In the genomic region with DNA sequence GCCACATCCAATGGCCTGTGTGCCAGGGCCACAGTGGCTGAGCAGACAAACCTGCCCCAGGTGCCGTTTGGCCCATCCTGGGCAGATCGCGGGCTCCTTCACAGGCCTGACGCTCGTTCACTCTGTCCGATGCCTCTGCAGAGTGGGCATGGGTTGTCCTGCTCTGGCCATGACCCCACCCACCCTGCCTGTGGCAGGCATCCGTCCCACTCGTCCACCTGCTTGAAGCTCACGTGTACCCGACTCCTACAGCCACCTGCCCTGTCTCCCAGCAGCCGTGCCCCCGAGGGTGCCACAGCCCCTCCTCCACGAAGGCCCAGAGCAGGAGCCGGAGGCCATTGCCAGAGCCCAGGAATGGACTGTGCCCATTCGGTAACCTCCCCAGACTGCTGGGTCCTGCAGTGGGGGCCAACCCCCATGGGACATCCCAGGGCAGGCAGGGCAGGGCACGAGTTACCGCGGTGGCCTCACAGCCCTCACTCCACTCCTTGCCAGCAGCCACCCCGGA, we compare ENCODE assay signal across 15 cellular contexts. TPM values are rescaled to one million over a fixed set of nuclear protein-coding genes. Genes with fewer than 3 reads are reported as not detected.
"Had no signal": no experiment of that assay in that cellular context is flagged by ENCODE, and none has a peak within 500 bp of the region (broad histone marks: within the 10 kb centered on the region; RNA-seq: fewer than 3 reads in every experiment).

No MANE protein-coding gene starts in this region.

- H3K79me2 ChIP-seq: parathyroid adenoma had no signal

- H3K27me3 Mint-ChIP-seq: activated CD8-positive, alpha-beta memory T cell treated with anti-CD3 and anti-CD28 coated beads, Interleukin-2, amount 10 ng/mL, durations not matched to agents 7 days and 5 days; central memory CD8-positive, alpha-beta T cell; type B pancreatic cell had no signal

- H3K4me1 ChIP-seq: parathyroid adenoma had no signal

- H3K36me3 Mint-ChIP-seq: activated CD8-positive, alpha-beta memory T cell treated with anti-CD3 and anti-CD28 coated beads, Interleukin-2, amount 10 ng/mL, durations not matched to agents 7 days and 5 days; type B pancreatic cell had no signal

- DNase-seq: activated CD4-positive, alpha-beta T cell treated with anti-CD3 and anti-CD28 coated beads, Interleukin-2, amount 50 U/mL, for 4 hours; activated CD4-positive, CD25-positive, alpha-beta regulatory T cell treated with anti-CD3 and anti-CD28 coated beads, Interleukin-2, amount 50 U/mL, for 72 hours; activated CD8-positive, alpha-beta memory T cell treated with anti-CD3 and anti-CD28 coated beads, Interleukin-2, amount 10 ng/mL, durations not matched to agents 7 days and 5 days; activated naive CD4-positive, alpha-beta T cell; activated T-cell treated with anti-CD3 and anti-CD28 coated beads, Interleukin-2, amount 50 U/mL, for 48 hours; dermis blood vessel endothelial cell; hippocampal formation; mesenchymal stem cell; SIG-M5; stimulated activated CD4-positive, alpha-beta T cell treated with anti-CD3 and anti-CD28 coated beads, Interleukin-2, amount 100 ng/mL, for 24 hours; stimulated activated naive CD4-positive, alpha-beta T cell had no signal

- H3K9me3 Mint-ChIP-seq: central memory CD8-positive, alpha-beta T cell; nephron progenitor cell; type B pancreatic cell had no signal

- ATAC-seq: activated CD8-positive, alpha-beta memory T cell treated with anti-CD3 and anti-CD28 coated beads, Interleukin-2, amount 10 ng/mL, durations not matched to agents 7 days and 5 days had no signal

- H3K4me1 Mint-ChIP-seq: central memory CD8-positive, alpha-beta T cell had no signal

- H3K27ac Mint-ChIP-seq: activated CD8-positive, alpha-beta memory T cell treated with anti-CD3 and anti-CD28 coated beads, Interleukin-2, amount 10 ng/mL, durations not matched to agents 7 days and 5 days; nephron progenitor cell; type B pancreatic cell had no signal

- H3K27ac ChIP-seq: parathyroid adenoma had no signal

- H2AFZ ChIP-seq: parathyroid adenoma had no signal

- H3K4me3 Mint-ChIP-seq: activated CD8-positive, alpha-beta memory T cell treated with anti-CD3 and anti-CD28 coated beads, Interleukin-2, amount 10 ng/mL, durations not matched to agents 7 days and 5 days; central memory CD8-positive, alpha-beta T cell; nephron progenitor cell; type B pancreatic cell had no signal

RNA-seq across cellular contexts. Expression of a gene that starts 51.9 kb away (rescaled TPM):
- total RNA-seq: dermis blood vessel endothelial cell had no signal
